In the genomic region with DNA sequence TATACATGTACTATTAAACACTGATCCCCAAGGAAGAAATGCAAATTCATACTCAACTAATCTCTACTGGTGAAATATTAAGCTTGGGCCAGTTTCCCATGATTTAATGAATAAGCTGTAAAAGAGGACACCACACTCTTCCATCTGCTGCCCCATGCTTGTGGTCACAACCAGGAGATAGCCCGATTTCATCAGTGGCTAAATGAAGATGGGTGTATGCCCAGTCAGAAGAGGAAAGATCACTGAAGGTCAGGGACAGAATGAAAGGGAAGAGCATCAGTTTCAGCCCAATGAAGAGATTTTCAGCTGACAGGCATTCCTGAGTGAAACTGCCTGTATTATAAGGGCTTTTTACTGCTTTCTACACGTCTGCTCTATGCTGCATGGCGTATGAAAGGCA, we compare ENCODE assay signal across 18 cellular contexts.
DNase-seq lines count a peak whose midpoint lies in the region; ATAC-seq and TF ChIP-seq lines count a peak whose summit lies in the region.
"Had no signal": no experiment of that assay in that cellular context is flagged by ENCODE, and none has a peak within 500 bp of the region (broad histone marks: within the 10 kb centered on the region; RNA-seq: fewer than 3 reads in every experiment).

No MANE protein-coding gene starts in this region.

- H3K4me1 ChIP-seq in esophagus muscularis mucosa = peaks cover 0 to 18% (median 12%) of the 10 kb centered on the region in 4 donors
- H3K4me1 ChIP-seq in left ventricle myocardium inferior = peaks cover 5% of the 10 kb centered on the region
- H3K4me1 ChIP-seq: BE2C, Caco-2 had no signal

- WGBS in esophagus muscularis mucosa = 79% methylated on average over 3 of the region's 3 CpGs

- intact Hi-C loops in esophagus muscularis mucosa (cut with DNase I) (no loop called here), left ventricle myocardium inferior (cut with micrococcal nuclease) (no loop called here)

- H3K36me3 ChIP-seq in esophagus muscularis mucosa (no peaks in the 10 kb centered on the region), left ventricle myocardium inferior (no peaks in the 10 kb centered on the region)
- H3K36me3 ChIP-seq: BE2C had no signal

- H3K4me3 ChIP-seq in esophagus muscularis mucosa (no peak overlapping the region), left ventricle myocardium inferior (no peak overlapping the region)

- TF ChIP-seq EP300 in esophagus muscularis mucosa (IDR thresholded peaks at IDR 0.05) = no peak

- no peak for TF ChIP-seq POLR2A in esophagus muscularis mucosa (IDR thresholded peaks at IDR 0.05; ENCODE audit: low read depth)

- no peak for TF ChIP-seq CTCF in esophagus muscularis mucosa (IDR thresholded peaks at IDR 0.05)
- TF ChIP-seq CTCF in left ventricle myocardium inferior (IDR thresholded peaks at IDR 0.05; ENCODE audit: borderline replicate concordance) = no peak

- ATAC-seq in GM18858 (IDR thresholded peaks at IDR 0.05; ENCODE audit: unreplicated experiment) = no peak
- ATAC-seq: HCT116 had no signal

- H3K27me3 ChIP-seq in esophagus muscularis mucosa (no peaks in the 10 kb centered on the region), left ventricle myocardium inferior (ENCODE audit: low read depth) (no peaks in the 10 kb centered on the region)
- H3K27me3 ChIP-seq: BE2C had no signal

- in situ Hi-C loops in ACHN (cut with HindIII; ENCODE audit: low pct_ligation_motif_present, low pct_unique_long_range_greater_than_20kb, low sequenced_read_pairs) = no loop called here

- DNase-seq in GM03348 (ENCODE audit: low spot score) = peak; percentile 17
- DNase-seq in esophagus muscularis mucosa (ENCODE audit: extremely low spot score) = peak; percentile 84
- DNase-seq in kidney tubule cell (ENCODE audit: low spot score) = peak; percentile 7
- DNase-seq in HuH-7 (ENCODE audit: low spot score) = no peak
- no peak for DNase-seq in left ventricle myocardium inferior
- DNase-seq in ACHN = no peak
- DNase-seq: 8988T; BE2C; C1 segment of cervical spinal cord; Caco-2; CD4-positive, CD25-positive, alpha-beta regulatory T cell; GDM1; GOT3; H7; HFFc6 had no signal

- no peaks in the 10 kb centered on the region for H3K9me3 ChIP-seq in esophagus muscularis mucosa
- no peaks in the 10 kb centered on the region for H3K9me3 ChIP-seq in left ventricle myocardium inferior (replicated peaks)
- H3K9me3 ChIP-seq: BE2C, Caco-2 had no signal

- H3K27ac ChIP-seq in esophagus muscularis mucosa (replicated peaks in 1 of 4) (no peak overlapping the region), left ventricle myocardium inferior (replicated peaks) (no peak overlapping the region)
- H3K27ac ChIP-seq: HL-60 had no signal

Comparison
In these comparisons a context has a peak if more than half of its experiments do, and no peak if none do; other contexts are left out.
1. DNase-seq: peak in GM03348 (single experiment), esophagus muscularis mucosa (single experiment) and kidney tubule cell (single experiment); none in HuH-7 (single experiment), left ventricle myocardium inferior (single experiment) and ACHN (single experiment).